In the genomic region with DNA sequence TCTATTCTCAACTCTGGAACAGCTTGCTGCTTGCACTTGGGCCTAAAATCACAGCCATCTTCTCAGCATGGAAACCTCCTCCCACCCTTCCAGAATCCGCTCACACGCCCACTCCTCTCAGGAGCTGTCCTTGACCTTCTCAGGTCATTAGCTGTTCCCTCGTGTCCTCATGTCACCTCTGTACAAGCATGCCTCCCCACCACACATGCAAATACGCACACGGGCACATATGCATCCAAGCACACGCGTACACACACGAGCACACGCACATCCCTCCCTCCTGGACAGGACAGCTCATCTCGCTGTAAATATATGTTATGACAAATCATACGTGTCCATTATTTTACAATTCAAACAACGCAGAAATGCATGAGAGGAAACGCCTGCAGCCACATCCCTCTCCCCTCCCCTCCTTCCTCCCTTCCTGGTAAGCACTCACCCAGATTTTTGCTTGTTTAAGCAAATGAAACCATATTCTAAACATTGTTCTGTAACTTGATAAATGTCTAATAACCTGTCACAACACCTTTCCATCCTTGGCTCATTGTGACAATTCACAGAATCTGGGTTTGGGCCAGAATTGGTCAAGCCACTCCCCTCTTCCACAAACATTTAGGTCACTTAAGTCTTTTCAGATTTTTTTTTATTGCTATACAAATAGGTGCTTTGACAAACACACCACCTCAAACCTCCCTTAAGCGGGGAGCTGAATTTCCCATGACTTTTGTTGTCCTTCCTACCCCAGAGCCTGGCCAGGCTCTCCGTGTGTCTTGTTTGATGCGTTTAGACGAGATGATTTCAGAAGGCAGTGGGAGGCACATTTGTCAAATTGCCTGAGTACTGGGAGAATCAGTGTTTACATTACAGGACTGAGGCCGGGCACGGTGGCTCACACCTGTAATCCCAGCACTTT, we compare ENCODE assay signal across 12 cellular contexts. TPM values are rescaled to one million over a fixed set of nuclear protein-coding genes. Genes with fewer than 3 reads are reported as not detected.
DNase-seq lines count a peak whose midpoint lies in the region; ATAC-seq and TF ChIP-seq lines count a peak whose summit lies in the region.
"Had no signal": no experiment of that assay in that cellular context is flagged by ENCODE, and none has a peak within 500 bp of the region (broad histone marks: within the 10 kb centered on the region; RNA-seq: fewer than 3 reads in every experiment).

No MANE protein-coding gene starts in this region.

- no peaks in the 10 kb centered on the region for H3F3A ChIP-seq in SK-N-SH (replicated peaks; ENCODE audit: insufficient read depth)

- CTCF ChIA-PET in CD4-positive, alpha-beta T cell (lab: Charles Lee) = interaction anchor here (0.6 to 1.7 kb wide), 2 partner anchors 11 to 13 kb away, joined by 4 to 6 read pairs; no protein-coding TSS in a partner anchor
- CTCF ChIA-PET in SK-N-SH (lab: Yijun Ruan, JAX) = interaction anchor here (1.6 to 1.7 kb wide), 2 partner anchors 38 to 181 kb away, joined by 3 read pairs; no protein-coding TSS in a partner anchor
- CTCF ChIA-PET in Caco-2 (lab: Charles Lee) = no interaction called here

- H2AFZ ChIP-seq in SK-N-SH (ENCODE audit: low read depth) = no peak overlapping the region

- 76% methylated on average over 19 of the region's 19 CpGs for WGBS in SK-N-SH (ENCODE audit: low lambda C conversion rate)

- no peaks in the 10 kb centered on the region for H3K36me3 Mint-ChIP-seq in CD4-positive, alpha-beta T cell (ENCODE audit: low read depth)
- H3K36me3 Mint-ChIP-seq in Caco-2 (ENCODE audit: insufficient read depth, unreplicated experiment) = no peaks in the 10 kb centered on the region
- H3K36me3 Mint-ChIP-seq: memory B cell had no signal

- H3K9me3 Mint-ChIP-seq in CD4-positive, alpha-beta T cell = no peaks in the 10 kb centered on the region
- no peaks in the 10 kb centered on the region for H3K9me3 Mint-ChIP-seq in Caco-2 (ENCODE audit: unreplicated experiment)
- H3K9me3 Mint-ChIP-seq: memory B cell had no signal

- DNase-seq in CD4-positive, alpha-beta T cell = peak in 1 of 10 experiments; percentile 20
- DNase-seq in NCI-H1092 (lab: John Stamatoyannopoulos, UW) (peak; percentile 82), foreskin keratinocyte (peak; percentile 81 to 87), SK-N-SH (no peak), NCI-H446 treated with DMSO at 0.1 percent for 48 hours (lab: John Stamatoyannopoulos, UW) (no peak), Caco-2 (no peak)
- DNase-seq: DMS 273 treated with DMSO at 0.1 percent for 48 hours, OCI-M1 had no signal

- H3K4me2 ChIP-seq in SK-N-SH = no peak overlapping the region

- H3K79me2 ChIP-seq in SK-N-SH (ENCODE audit: insufficient read depth) = no peaks in the 10 kb centered on the region

- H3K4me3 Mint-ChIP-seq in CD4-positive, alpha-beta T cell = peak overlapping the region; percentile 0
- H3K4me3 Mint-ChIP-seq in Caco-2 (ENCODE audit: unreplicated experiment) = no peak overlapping the region
- H3K4me3 Mint-ChIP-seq: memory B cell had no signal

- no peaks in the 10 kb centered on the region for H3K9me3 ChIP-seq in CD4-positive, alpha-beta T cell (ENCODE audit: control insufficient read depth, low read length)
- no peaks in the 10 kb centered on the region for H3K9me3 ChIP-seq in SK-N-SH
- no peaks in the 10 kb centered on the region for H3K9me3 ChIP-seq in Caco-2

- no TSS peak for BruUV-seq in Caco-2 (replicated peaks; lab: Mats Ljungman, UMichigan)

- no peaks in the 10 kb centered on the region for H4K20me1 ChIP-seq in SK-N-SH (ENCODE audit: insufficient read depth)

- POLR2A ChIA-PET in CD4-positive, alpha-beta T cell (lab: Charles Lee) = interaction anchor here (0.6 to 1.3 kb wide), 2 partner anchors 11 to 162 kb away, joined by 3 to 4 read pairs; no protein-coding TSS in a partner anchor
- POLR2A ChIA-PET in SK-N-SH (lab: Yijun Ruan, JAX) (no interaction called here), Caco-2 (lab: Charles Lee) (no interaction called here)

- H3K9ac ChIP-seq in SK-N-SH = no peak overlapping the region

- peak overlapping the region; percentile 45 for H3K27ac ChIP-seq in CD4-positive, alpha-beta T cell (ENCODE audit: low read depth, low read length)
- H3K27ac ChIP-seq in foreskin keratinocyte = peak overlapping the region; percentile 77
- H3K27ac ChIP-seq in SK-N-SH (ENCODE audit: low read depth in 2 of 2, low read length in 1 of 2) = no peak overlapping the region

- TF ChIP-seq CTCF in CD4-positive, alpha-beta T cell (IDR thresholded peaks at IDR 0.05) = no peak
- no peak for TF ChIP-seq CTCF in foreskin keratinocyte (conservative IDR thresholded peaks at IDR 0.05)
- no peak for TF ChIP-seq CTCF in SK-N-SH (IDR thresholded peaks at IDR 0.05)
- no peak for TF ChIP-seq CTCF in Caco-2 (IDR thresholded peaks at IDR 0.05; ENCODE audit: insufficient read depth in 1 of 2, low read depth in 1 of 2, low read length in 1 of 2, severe bottlenecking in 1 of 2, unreplicated experiment in 1 of 2)

- H3K4me3 ChIP-seq in SK-N-SH (ENCODE audit: low read depth in 2 of 2, low read length in 1 of 2) (no peak overlapping the region), Caco-2 (ENCODE audit: low read depth, low read length) (no peak overlapping the region)

- H3K27me3 ChIP-seq in CD4-positive, alpha-beta T cell (ENCODE audit: control insufficient read depth, insufficient read depth, low read length) = no peaks in the 10 kb centered on the region
- H3K27me3 ChIP-seq in foreskin keratinocyte = no peaks in the 10 kb centered on the region
- no peaks in the 10 kb centered on the region for H3K27me3 ChIP-seq in SK-N-SH (ENCODE audit: insufficient read depth)
- no peaks in the 10 kb centered on the region for H3K27me3 ChIP-seq in Caco-2 (replicated peaks; ENCODE audit: control insufficient read depth, insufficient read depth, low read length)

- H3K9me2 ChIP-seq in SK-N-SH = no peaks in the 10 kb centered on the region

- H3K4me1 ChIP-seq in foreskin keratinocyte = peaks cover 11% of the 10 kb centered on the region
- H3K4me1 ChIP-seq in SK-N-SH (ENCODE audit: control insufficient read depth in 1 of 2, insufficient read depth in 2 of 2, low read depth in 1 of 2, low read length in 1 of 2) = peaks cover 0 to 4% of the 10 kb centered on the region in 2 experiments; a peak in 1 of 4 replicates
- H3K4me1 ChIP-seq in Caco-2 = no peaks in the 10 kb centered on the region

- no peak for TF ChIP-seq RAD21 in SK-N-SH (IDR thresholded peaks at IDR 0.05; ENCODE audit: low read length)

- H3K36me3 ChIP-seq in SK-N-SH (replicated peaks in 1 of 2; ENCODE audit: control insufficient read depth in 1 of 2, insufficient read depth in 2 of 2, low read length in 1 of 2) (no peaks in the 10 kb centered on the region), Caco-2 (ENCODE audit: control insufficient read depth, insufficient read depth, low read length) (no peaks in the 10 kb centered on the region)

- peak; percentile 61 for ATAC-seq in CD4-positive, alpha-beta T cell (ENCODE audit: poor library complexity)
- ATAC-seq in foreskin keratinocyte (peak; percentile 53), GM21619 (IDR thresholded peaks at IDR 0.05; ENCODE audit: unreplicated experiment) (no peak)

- intact Hi-C loops in CD4-positive, alpha-beta T cell (cut with DNase I, micrococcal nuclease) = no loop called here
- intact Hi-C loops in Caco-2 (cut with micrococcal nuclease; ENCODE audit: unreplicated experiment) = no loop called here

- H3K27me3 Mint-ChIP-seq in CD4-positive, alpha-beta T cell = no peaks in the 10 kb centered on the region
- H3K27me3 Mint-ChIP-seq in Caco-2 (ENCODE audit: insufficient read depth, unreplicated experiment) = no peaks in the 10 kb centered on the region

- TF ChIP-seq EP300 in SK-N-SH (IDR thresholded peaks at IDR 0.05; ENCODE audit: borderline replicate concordance in 1 of 2, low read depth in 1 of 2, low read length in 1 of 2) = no peak

- peak overlapping the region; percentile 62 for H3K27ac Mint-ChIP-seq in CD4-positive, alpha-beta T cell
- H3K27ac Mint-ChIP-seq in Caco-2 (ENCODE audit: unreplicated experiment) = no peak overlapping the region
- H3K27ac Mint-ChIP-seq: memory B cell had no signal

- peaks cover 21% of the 10 kb centered on the region for H3K4me1 Mint-ChIP-seq in CD4-positive, alpha-beta T cell (ENCODE audit: low read depth)
- H3K4me1 Mint-ChIP-seq in Caco-2 (ENCODE audit: low read depth, unreplicated experiment) = peaks cover 6% of the 10 kb centered on the region

TF ChIP-seq in PFSK-1, 5 proteins besides CTCF, POLR2A, EP300 and RAD21 (continues in another document):
- TF ChIP-seq TAF1 (IDR thresholded peaks at IDR 0.05; ENCODE audit: borderline replicate concordance, insufficient read depth, low read length) (no peak), POLR2AphosphoS5 (IDR thresholded peaks at IDR 0.05; ENCODE audit: low read depth, low read length) (no peak)

TF ChIP-seq in SK-N-SH, 30 proteins besides CTCF, POLR2A, EP300 and RAD21 (continues in another document):
- TF ChIP-seq CHD2 (IDR thresholded peaks at IDR 0.05; ENCODE audit: low read length, partially characterized antibody) (no peak), TAF1 (IDR thresholded peaks at IDR 0.05; ENCODE audit: borderline replicate concordance, low read depth, low read length) (no peak), POLR2AphosphoS5 (IDR thresholded peaks at IDR 0.05; ENCODE audit: low read depth, low read length) (no peak), GATA2 (CRISPR knock-in tag; IDR thresholded peaks at IDR 0.05) (no peak), FOXM1 (IDR thresholded peaks at IDR 0.05; ENCODE audit: low read depth) (no peak), NFIC (IDR thresholded peaks at IDR 0.05; ENCODE audit: borderline replicate concordance) (no peak)
- TF ChIP-seq, protein P1, sequence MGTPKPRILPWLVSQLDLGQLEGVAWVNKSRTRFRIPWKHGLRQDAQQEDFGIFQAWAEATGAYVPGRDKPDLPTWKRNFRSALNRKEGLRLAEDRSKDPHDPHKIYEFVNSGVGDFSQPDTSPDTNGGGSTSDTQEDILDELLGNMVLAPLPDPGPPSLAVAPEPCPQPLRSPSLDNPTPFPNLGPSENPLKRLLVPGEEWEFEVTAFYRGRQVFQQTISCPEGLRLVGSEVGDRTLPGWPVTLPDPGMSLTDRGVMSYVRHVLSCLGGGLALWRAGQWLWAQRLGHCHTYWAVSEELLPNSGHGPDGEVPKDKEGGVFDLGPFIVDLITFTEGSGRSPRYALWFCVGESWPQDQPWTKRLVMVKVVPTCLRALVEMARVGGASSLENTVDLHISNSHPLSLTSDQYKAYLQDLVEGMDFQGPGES (IDR thresholded peaks at IDR 0.05; ENCODE audit: low read depth, low read length) = no peak
- TF ChIP-seq, protein P2, sequence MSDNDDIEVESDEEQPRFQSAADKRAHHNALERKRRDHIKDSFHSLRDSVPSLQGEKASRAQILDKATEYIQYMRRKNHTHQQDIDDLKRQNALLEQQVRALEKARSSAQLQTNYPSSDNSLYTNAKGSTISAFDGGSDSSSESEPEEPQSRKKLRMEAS (IDR thresholded peaks at IDR 0.05; ENCODE audit: low read depth) = no peak

RNA-seq across cellular contexts. Expression of a gene that starts 41.7 kb away (rescaled TPM):
- under 1 TPM in 1 of 2 experiments, not detected in 1; 0.14 TPM for total RNA-seq in CD4-positive, alpha-beta T cell
- 2.3 TPM for polyA plus RNA-seq in PFSK-1 (2012; ENCODE audit: insufficient read length, low read depth)
- total RNA-seq in foreskin keratinocyte = 0.07 and 0.10 TPM in 2 replicates
- polyA plus RNA-seq in foreskin keratinocyte = 0.04 and 0.06 TPM in 2 replicates
- polyA plus RNA-seq in SK-N-SH (2012; rRNA removed) = not detected in 2 replicates
- polyA plus RNA-seq in SK-N-SH (2012; cell fraction: cytosol; rRNA removed) = under 0.01 TPM in 1 of 2 replicates, not detected in the other
- polyA plus RNA-seq in SK-N-SH (2012; cell fraction: nucleus; rRNA removed) = not detected in 2 replicates
- total RNA-seq in Caco-2 (2022) = 0.23 and 0.32 TPM in 2 replicates
- total RNA-seq: HT1080 had no signal

Comparison
In these comparisons a context has a peak if more than half of its experiments do, and no peak if none do; other contexts are left out.
1. DNase-seq: peak in NCI-H1092 (single experiment) and foreskin keratinocyte (2 of 2); none in SK-N-SH (single experiment), NCI-H446 treated with DMSO at 0.1 percent for 48 hours (single experiment) and Caco-2 (0 of 2).
2. H3K27ac ChIP-seq: peak in CD4-positive, alpha-beta T cell (single experiment) and foreskin keratinocyte (single experiment); none in SK-N-SH (0 of 2).